Comparison of ENCODE assay signal across 23 cellular contexts in the genomic region with DNA sequence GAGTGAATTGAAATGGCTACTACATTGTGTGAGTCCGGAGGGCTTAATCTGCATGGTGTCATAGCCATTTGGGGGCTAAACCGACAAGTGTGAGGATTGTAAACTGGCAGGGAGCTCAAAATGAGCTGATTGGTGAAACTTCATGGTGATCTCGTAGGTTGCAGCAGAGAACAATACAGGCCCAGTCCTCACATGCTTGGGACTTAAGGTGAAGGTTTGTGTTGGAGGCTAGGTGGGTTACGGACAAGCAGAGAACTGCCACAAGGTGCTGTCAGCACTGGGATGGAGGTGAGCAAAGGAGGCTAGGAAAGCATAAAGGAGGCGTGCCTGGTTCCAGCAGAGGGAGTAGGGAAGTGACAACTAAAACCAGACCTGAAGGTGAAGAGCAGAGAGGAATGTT.
"Had no signal": no experiment of that assay in that cellular context is flagged by ENCODE, and none has a peak within 500 bp of the region (broad histone marks: within the 10 kb centered on the region; RNA-seq: fewer than 3 reads in every experiment).

No MANE protein-coding gene starts in this region.

- H3K4me1 Mint-ChIP-seq: activated CD4-positive, alpha-beta memory T cell treated with anti-CD3 and anti-CD28 coated beads, Interleukin-2, amount 10 ng/mL, durations not matched to agents 7 days and 5 days had no signal

- H3K27me3 ChIP-seq: breast epithelium had no signal

- H3K4me3 Mint-ChIP-seq: activated CD4-positive, alpha-beta memory T cell treated with anti-CD3 and anti-CD28 coated beads, Interleukin-2, amount 10 ng/mL, durations not matched to agents 7 days and 5 days; activated CD4-positive, alpha-beta T cell treated with anti-CD3 and anti-CD28 coated beads for 36 hours; activated naive CD4-positive, alpha-beta T cell treated with anti-CD3 and anti-CD28 coated beads for 36 hours; activated T-helper 17 cell treated with anti-CD3 and anti-CD28 coated beads, Interleukin-2, amount 50 U/mL, for 72 hours; T-helper 17 cell had no signal

- H3K36me3 ChIP-seq: breast epithelium had no signal

- DNase-seq: activated CD4-positive, alpha-beta memory T cell treated with anti-CD3 and anti-CD28 coated beads, Interleukin-2, amount 10 ng/mL, durations not matched to agents 7 days and 5 days; activated CD4-positive, alpha-beta T cell treated with anti-CD3 and anti-CD28 coated beads for 36 hours; activated CD4-positive, alpha-beta T cell treated with anti-CD3 and anti-CD28 coated beads, Interleukin-2, amount 50 U/mL, for 1 hour; activated gamma-delta T cell; activated naive CD4-positive, alpha-beta T cell treated with anti-CD3 and anti-CD28 coated beads for 36 hours; activated T-cell treated with anti-CD3 and anti-CD28 coated beads for 4 hours; activated T-cell treated with anti-CD3 and anti-CD28 coated beads, Interleukin-2, amount 50 U/mL, for 48 hours; aorta; caudate nucleus; Kasumi-1; KBM-7; NCI-H1048; NCI-H146; NCI-H187 treated with DMSO at 0.1 percent for 48 hours; NCI-H2081 treated with DMSO at 0.1 percent for 48 hours; NCI-H446; NCI-H524; PC-9; SHP77 treated with DMSO at 0.1 percent for 48 hours; T-helper 17 cell had no signal

- H3K27ac ChIP-seq: breast epithelium, PC-9, VCaP had no signal

- H3K9me3 Mint-ChIP-seq: activated CD4-positive, alpha-beta memory T cell treated with anti-CD3 and anti-CD28 coated beads, Interleukin-2, amount 10 ng/mL, durations not matched to agents 7 days and 5 days; activated naive CD4-positive, alpha-beta T cell treated with anti-CD3 and anti-CD28 coated beads for 36 hours had no signal

- H3K9me3 ChIP-seq: breast epithelium had no signal

- ATAC-seq: activated CD4-positive, alpha-beta T cell treated with anti-CD3 and anti-CD28 coated beads for 36 hours; activated T-helper 17 cell treated with anti-CD3 and anti-CD28 coated beads, Interleukin-2, amount 50 U/mL, for 72 hours; T-helper 17 cell had no signal

- H3K4me3 ChIP-seq: breast epithelium, PC-9 had no signal

- H3K27ac Mint-ChIP-seq: activated CD4-positive, alpha-beta memory T cell treated with anti-CD3 and anti-CD28 coated beads, Interleukin-2, amount 10 ng/mL, durations not matched to agents 7 days and 5 days; activated CD4-positive, alpha-beta T cell treated with anti-CD3 and anti-CD28 coated beads for 36 hours; activated naive CD4-positive, alpha-beta T cell treated with anti-CD3 and anti-CD28 coated beads for 36 hours; activated T-helper 17 cell treated with anti-CD3 and anti-CD28 coated beads, Interleukin-2, amount 50 U/mL, for 72 hours; T-helper 17 cell had no signal

- H3K4me1 ChIP-seq: breast epithelium had no signal

- H3K27me3 Mint-ChIP-seq: activated CD4-positive, alpha-beta memory T cell treated with anti-CD3 and anti-CD28 coated beads, Interleukin-2, amount 10 ng/mL, durations not matched to agents 7 days and 5 days; activated CD4-positive, alpha-beta T cell treated with anti-CD3 and anti-CD28 coated beads for 36 hours; activated T-helper 17 cell treated with anti-CD3 and anti-CD28 coated beads, Interleukin-2, amount 50 U/mL, for 72 hours; T-helper 17 cell had no signal
